ENCODE assay signal across 12 cellular contexts in genomic region chr15:67096536-67097294, GRCh38. TPM values are rescaled to one million over a fixed set of nuclear protein-coding genes. Genes with fewer than 3 reads are reported as not detected.
DNase-seq lines count a peak whose midpoint lies in the region; ATAC-seq and TF ChIP-seq lines count a peak whose summit lies in the region.
"Had no signal": no experiment of that assay in that cellular context is flagged by ENCODE, and none has a peak within 500 bp of the region (broad histone marks: within the 10 kb centered on the region; RNA-seq: fewer than 3 reads in every experiment).

No MANE protein-coding gene starts in this region.

- H3K9me3 ChIP-seq in CD8-positive, alpha-beta T cell (ENCODE audit: low read length): no peaks in the 10 kb centered on the region
- no peaks in the 10 kb centered on the region for H3K9me3 ChIP-seq in naive thymus-derived CD4-positive, alpha-beta T cell (ENCODE audit: control insufficient read depth in 2 of 3, low read length in 3 of 3)

- POLR2A ChIA-PET in CD8-positive, alpha-beta T cell (lab: Charles Lee): interaction anchor here (0.5 to 1.0 kb wide), 2 partner anchors 14 to 84 kb away, joined by 3 to 5 read pairs; no protein-coding TSS in a partner anchor
- POLR2A ChIA-PET in naive thymus-derived CD4-positive, alpha-beta T cell (lab: Charles Lee): interaction anchor here (0.7 to 1.4 kb wide), 5 partner anchors 10 to 58 kb away, joined by 3 read pairs; no protein-coding TSS in a partner anchor

- H3K36me3 ChIP-seq in CD8-positive, alpha-beta T cell (ENCODE audit: insufficient read depth, low read length): no peaks in the 10 kb centered on the region
- H3K36me3 ChIP-seq in naive thymus-derived CD4-positive, alpha-beta T cell (ENCODE audit: control insufficient read depth in 2 of 3, insufficient read depth in 3 of 3, low read length in 3 of 3): no peaks in the 10 kb centered on the region

- H3K4me3 Mint-ChIP-seq in CD8-positive, alpha-beta T cell: peak overlapping the region; percentile 23
- peak overlapping the region in 2 of 4 donors; percentile 78 to 83 for H3K4me3 Mint-ChIP-seq in IgD-negative memory B cell
- H3K4me3 Mint-ChIP-seq in activated T-helper 1 cell treated with anti-CD3 and anti-CD28 coated beads, Interleukin-12 subunit alpha, Interleukin-12 subunit beta, Interleukin-2, Interleukin-4 antibody, amounts not matched to agents 30 ng/mL and 10 ng/mL and 1 ng/mL, durations not matched to agents 14 hours and 24 hours and 36 hours: peak overlapping the region; percentile 83
- H3K4me3 Mint-ChIP-seq in naive thymus-derived CD4-positive, alpha-beta T cell: peak overlapping the region in 6 of 10 donors; percentile 1 to 86 (median 65)

- no peaks in the 10 kb centered on the region for H3K27me3 Mint-ChIP-seq in CD8-positive, alpha-beta T cell (ENCODE audit: low read depth)
- H3K27me3 Mint-ChIP-seq in IgD-negative memory B cell: no peaks in the 10 kb centered on the region
- no peaks in the 10 kb centered on the region for H3K27me3 Mint-ChIP-seq in activated T-helper 1 cell treated with anti-CD3 and anti-CD28 coated beads, Interleukin-12 subunit alpha, Interleukin-12 subunit beta, Interleukin-2, Interleukin-4 antibody, amounts not matched to agents 30 ng/mL and 10 ng/mL and 1 ng/mL, durations not matched to agents 14 hours and 24 hours and 36 hours (ENCODE audit: insufficient read depth)
- no peaks in the 10 kb centered on the region for H3K27me3 Mint-ChIP-seq in naive thymus-derived CD4-positive, alpha-beta T cell

- ATAC-seq in CD8-positive, alpha-beta T cell: no peak
- ATAC-seq in naive thymus-derived CD4-positive, alpha-beta T cell: no peak

- peak overlapping the region; percentile 89 for H3K27ac Mint-ChIP-seq in CD8-positive, alpha-beta T cell
- peak overlapping the region; percentile 41 to 93 (median 84) for H3K27ac Mint-ChIP-seq in IgD-negative memory B cell
- peak overlapping the region; percentile 95 for H3K27ac Mint-ChIP-seq in activated T-helper 1 cell treated with anti-CD3 and anti-CD28 coated beads, Interleukin-12 subunit alpha, Interleukin-12 subunit beta, Interleukin-2, Interleukin-4 antibody, amounts not matched to agents 30 ng/mL and 10 ng/mL and 1 ng/mL, durations not matched to agents 14 hours and 24 hours and 36 hours
- H3K27ac Mint-ChIP-seq in naive thymus-derived CD4-positive, alpha-beta T cell: peak overlapping the region in 8 of 9 donors; percentile 14 to 97 (median 89)

- H3K27me3 ChIP-seq in CD8-positive, alpha-beta T cell (ENCODE audit: insufficient read depth, low read length): no peaks in the 10 kb centered on the region
- no peaks in the 10 kb centered on the region for H3K27me3 ChIP-seq in naive thymus-derived CD4-positive, alpha-beta T cell (ENCODE audit: control insufficient read depth in 2 of 2, insufficient read depth in 2 of 2, low read length in 2 of 2)

- no peak for DNase-seq in CD8-positive, alpha-beta T cell
- no peak for DNase-seq in activated T-helper 1 cell treated with anti-CD3 and anti-CD28 coated beads, Interleukin-12 subunit alpha, Interleukin-12 subunit beta, Interleukin-2, Interleukin-4 antibody, amounts not matched to agents 30 ng/mL and 10 ng/mL and 1 ng/mL, durations not matched to agents 14 hours and 24 hours and 36 hours (ENCODE audit: low spot score)
- no peak for DNase-seq in naive thymus-derived CD4-positive, alpha-beta T cell
- DNase-seq in NOMO-1 (lab: John Stamatoyannopoulos, UW; ENCODE audit: unreplicated experiment in 2 of 2) (no peak), hypothalamus (lab: John Stamatoyannopoulos, UW) (no peak), OCI-M1 (lab: John Stamatoyannopoulos, UW) (no peak)
- DNase-seq: DND-41; NCI-H1417 treated with DMSO at 0.1 percent for 48 hours; NCI-H69; stimulated activated CD8-positive, alpha-beta memory T cell treated with anti-CD3 and anti-CD28 coated beads, Interleukin-4, amount 100 ng/mL, for 48 hours had no signal

- H3K9me3 Mint-ChIP-seq in CD8-positive, alpha-beta T cell: no peaks in the 10 kb centered on the region
- H3K9me3 Mint-ChIP-seq in IgD-negative memory B cell: no peaks in the 10 kb centered on the region
- H3K9me3 Mint-ChIP-seq in activated T-helper 1 cell treated with anti-CD3 and anti-CD28 coated beads, Interleukin-12 subunit alpha, Interleukin-12 subunit beta, Interleukin-2, Interleukin-4 antibody, amounts not matched to agents 30 ng/mL and 10 ng/mL and 1 ng/mL, durations not matched to agents 14 hours and 24 hours and 36 hours: no peaks in the 10 kb centered on the region
- H3K9me3 Mint-ChIP-seq in naive thymus-derived CD4-positive, alpha-beta T cell: peaks cover 0 to 2% (median 0%) of the 10 kb centered on the region in 11 donors

- H3K4me1 ChIP-seq in CD8-positive, alpha-beta T cell (ENCODE audit: insufficient read depth, low read length): peaks cover 46% of the 10 kb centered on the region
- peaks cover 54 to 81% of the 10 kb centered on the region in 2 donors for H3K4me1 ChIP-seq in naive thymus-derived CD4-positive, alpha-beta T cell (ENCODE audit: control insufficient read depth in 2 of 2, insufficient read depth in 2 of 2, low read length in 2 of 2)

- no peak overlapping the region for H3K27ac ChIP-seq in CD8-positive, alpha-beta T cell (ENCODE audit: low read depth, low read length)
- no peak overlapping the region for H3K27ac ChIP-seq in naive thymus-derived CD4-positive, alpha-beta T cell (ENCODE audit: low read depth, low read length)
- H3K27ac ChIP-seq: HL-60 had no signal

- TF ChIP-seq CTCF in CD8-positive, alpha-beta T cell (IDR thresholded peaks at IDR 0.05): no peak

- intact Hi-C loops in CD8-positive, alpha-beta T cell (cut with DNase I, micrococcal nuclease): no loop called here
- intact Hi-C loops in activated T-helper 1 cell treated with anti-CD3 and anti-CD28 coated beads, Interleukin-12 subunit alpha, Interleukin-12 subunit beta, Interleukin-2, Interleukin-4 antibody, amounts not matched to agents 30 ng/mL and 10 ng/mL and 1 ng/mL, durations not matched to agents 14 hours and 24 hours and 36 hours (cut with micrococcal nuclease): no loop called here
- intact Hi-C loops in naive thymus-derived CD4-positive, alpha-beta T cell (cut with micrococcal nuclease): no loop called here

- CTCF ChIA-PET in CD8-positive, alpha-beta T cell (lab: Charles Lee): interaction anchor here (1.2 kb wide), 1 partner anchor 28 kb away, joined by 3 read pairs; no protein-coding TSS in a partner anchor
- CTCF ChIA-PET in naive thymus-derived CD4-positive, alpha-beta T cell (lab: Charles Lee): interaction anchor here (0.6 kb wide), 1 partner anchor 24 kb away, joined by 3 read pairs; no protein-coding TSS in a partner anchor

- H3K4me3 ChIP-seq in CD8-positive, alpha-beta T cell (ENCODE audit: low read depth, low read length): no peak overlapping the region
- H3K4me3 ChIP-seq in naive thymus-derived CD4-positive, alpha-beta T cell (ENCODE audit: low read length): no peak overlapping the region

- H3K4me1 Mint-ChIP-seq in CD8-positive, alpha-beta T cell (ENCODE audit: low read depth): peaks cover 69% of the 10 kb centered on the region
- peaks cover 29 to 73% (median 66%) of the 10 kb centered on the region in 3 donors for H3K4me1 Mint-ChIP-seq in IgD-negative memory B cell
- H3K4me1 Mint-ChIP-seq in activated T-helper 1 cell treated with anti-CD3 and anti-CD28 coated beads, Interleukin-12 subunit alpha, Interleukin-12 subunit beta, Interleukin-2, Interleukin-4 antibody, amounts not matched to agents 30 ng/mL and 10 ng/mL and 1 ng/mL, durations not matched to agents 14 hours and 24 hours and 36 hours (ENCODE audit: low read depth): peaks cover 80% of the 10 kb centered on the region
- H3K4me1 Mint-ChIP-seq in naive thymus-derived CD4-positive, alpha-beta T cell: peaks cover 46 to 81% (median 63%) of the 10 kb centered on the region in 7 donors

- peaks cover 7% of the 10 kb centered on the region for H3K36me3 Mint-ChIP-seq in CD8-positive, alpha-beta T cell
- peaks cover 6% of the 10 kb centered on the region for H3K36me3 Mint-ChIP-seq in IgD-negative memory B cell
- H3K36me3 Mint-ChIP-seq in activated T-helper 1 cell treated with anti-CD3 and anti-CD28 coated beads, Interleukin-12 subunit alpha, Interleukin-12 subunit beta, Interleukin-2, Interleukin-4 antibody, amounts not matched to agents 30 ng/mL and 10 ng/mL and 1 ng/mL, durations not matched to agents 14 hours and 24 hours and 36 hours (ENCODE audit: low read depth): peaks cover 63% of the 10 kb centered on the region
- peaks cover 0 to 65% (median 0%) of the 10 kb centered on the region in 5 donors for H3K36me3 Mint-ChIP-seq in naive thymus-derived CD4-positive, alpha-beta T cell

RNA-seq across cellular contexts. Expression of gene SMAD3, which starts 31.3 kb away (rescaled TPM):
- total RNA-seq in CD8-positive, alpha-beta T cell: 10 to 100 TPM; 25.4 to 29.0 TPM
- polyA plus RNA-seq in IgD-negative memory B cell: 32.4 TPM
- 80.2 and 80.4 TPM in 2 replicates for total RNA-seq in activated T-helper 1 cell treated with anti-CD3 and anti-CD28 coated beads, Interleukin-12 subunit alpha, Interleukin-12 subunit beta, Interleukin-2, Interleukin-4 antibody, amounts not matched to agents 30 ng/mL and 10 ng/mL and 1 ng/mL, durations not matched to agents 14 hours and 24 hours and 36 hours
- 100 to 1,000 TPM in 3 of 5 experiments, 10 to 100 TPM in 2; 27.4 to 142 (median 113) TPM for total RNA-seq in naive thymus-derived CD4-positive, alpha-beta T cell
- 10 to 100 TPM in 1 of 2 donors, 1 to 10 TPM in 1; 4.0 to 11.5 TPM for polyA plus RNA-seq in naive thymus-derived CD4-positive, alpha-beta T cell
